Comparison of ENCODE assay signal across 8 cellular contexts in genomic region chr16:78487471-78487870, GRCh38.
"Had no signal": no experiment of that assay in that cellular context is flagged by ENCODE, and none has a peak within 500 bp of the region (broad histone marks: within the 10 kb centered on the region; RNA-seq: fewer than 3 reads in every experiment).

No MANE protein-coding gene starts in this region.

- H3K4me3 ChIP-seq: GM23338, K562 had no signal

- DNase-seq: H9, HCEC 1CT, IMR-90 had no signal

- ATAC-seq: GM23338, K562 had no signal

- H3K4me2 ChIP-seq: GM23338 had no signal

- H2AFZ ChIP-seq: GM23338 had no signal

- FAIRE-seq: H1, H54 had no signal

- H3K27ac ChIP-seq: HL-60 had no signal
